8 cellular contexts compared by ENCODE assay signal in genomic region chr17:2094891-2095535, GRCh38. TPM values are rescaled to one million over a fixed set of nuclear protein-coding genes. Genes with fewer than 3 reads are reported as not detected.
DNase-seq lines count a peak whose midpoint lies in the region; ATAC-seq and TF ChIP-seq lines count a peak whose summit lies in the region.

No MANE protein-coding gene starts in this region.

- H3K36me3 ChIP-seq in Peyer's patch (no peaks in the 10 kb centered on the region), gastroesophageal sphincter (no peaks in the 10 kb centered on the region), psoas muscle (ENCODE audit: insufficient read depth in 1 of 2, low read depth in 1 of 2) (no peaks in the 10 kb centered on the region)
- no peaks in the 10 kb centered on the region for H3K36me3 ChIP-seq in CD8-positive, alpha-beta T cell (ENCODE audit: insufficient read depth, low read length)

- peaks cover 19% of the 10 kb centered on the region for H3K4me1 Mint-ChIP-seq in activated CD4-positive, alpha-beta memory T cell treated with anti-CD3 and anti-CD28 coated beads for 36 hours (ENCODE audit: low read depth)
- H3K4me1 Mint-ChIP-seq in CD8-positive, alpha-beta T cell (ENCODE audit: low read depth), result peaks cover 21% of the 10 kb centered on the region

- H3K36me3 Mint-ChIP-seq in activated CD4-positive, alpha-beta memory T cell treated with anti-CD3 and anti-CD28 coated beads for 36 hours, result no peaks in the 10 kb centered on the region
- H3K36me3 Mint-ChIP-seq in CD8-positive, alpha-beta T cell, result peaks cover 40% of the 10 kb centered on the region

- WGBS in gastroesophageal sphincter (ENCODE audit: low coverage in 1 of 2), 2 donors, result 59 to 75% methylated on average over 3 to 4 of the region's 12 CpGs
- 53 to 64% (median 55%) methylated on average over 12 of the region's 12 CpGs for WGBS in psoas muscle, 3 donors

- no peak for TF ChIP-seq POLR2A in Peyer's patch (IDR thresholded peaks at IDR 0.05)
- no peak for TF ChIP-seq POLR2A in gastroesophageal sphincter (IDR thresholded peaks at IDR 0.05)

- H3K9me3 Mint-ChIP-seq in activated CD4-positive, alpha-beta memory T cell treated with anti-CD3 and anti-CD28 coated beads for 36 hours, result no peaks in the 10 kb centered on the region
- no peaks in the 10 kb centered on the region for H3K9me3 Mint-ChIP-seq in CD8-positive, alpha-beta T cell

- H3K27ac Mint-ChIP-seq in activated CD4-positive, alpha-beta memory T cell treated with anti-CD3 and anti-CD28 coated beads for 36 hours, result no peak overlapping the region
- no peak overlapping the region for H3K27ac Mint-ChIP-seq in CD8-positive, alpha-beta T cell

- TF ChIP-seq EP300 in gastroesophageal sphincter (IDR thresholded peaks at IDR 0.05), result no peak

- POLR2A ChIA-PET in activated CD4-positive, alpha-beta memory T cell treated with anti-CD3 and anti-CD28 coated beads for 36 hours (lab: Charles Lee), result no interaction called here
- POLR2A ChIA-PET in CD8-positive, alpha-beta T cell (lab: Charles Lee), result interaction anchor here (0.5 kb wide), 1 partner anchor 238 kb away, joined by 3 read pairs; no protein-coding TSS in a partner anchor

- H3K27ac ChIP-seq in Peyer's patch (peak overlapping the region in 1 of 4 donors; percentile 41), gastroesophageal sphincter (peak overlapping the region in 3 of 4 donors; percentile 25 to 47 (median 39)), psoas muscle (peak overlapping the region; percentile 2)
- no peak overlapping the region for H3K27ac ChIP-seq in CD8-positive, alpha-beta T cell (ENCODE audit: low read depth, low read length)

- H3K27me3 ChIP-seq in Peyer's patch, result no peaks in the 10 kb centered on the region
- H3K27me3 ChIP-seq in gastroesophageal sphincter, result no peaks in the 10 kb centered on the region
- no peaks in the 10 kb centered on the region for H3K27me3 ChIP-seq in psoas muscle (ENCODE audit: insufficient read depth in 3 of 3, low read length in 2 of 3)
- no peaks in the 10 kb centered on the region for H3K27me3 ChIP-seq in CD8-positive, alpha-beta T cell (ENCODE audit: insufficient read depth, low read length)

- CTCF ChIA-PET in activated CD4-positive, alpha-beta memory T cell treated with anti-CD3 and anti-CD28 coated beads for 36 hours (lab: Charles Lee), result interaction anchor here (0.8 to 1.3 kb wide), 2 partner anchors 37 to 150 kb away, joined by 3 to 5 read pairs; no protein-coding TSS in a partner anchor
- CTCF ChIA-PET in CD8-positive, alpha-beta T cell (lab: Charles Lee), result interaction anchor here (0.9 to 1.0 kb wide), 3 partner anchors 11 to 46 kb away, joined by 3 to 4 read pairs (median 3); no protein-coding TSS in a partner anchor

- H3K9me3 ChIP-seq in Peyer's patch (no peaks in the 10 kb centered on the region), gastroesophageal sphincter (no peaks in the 10 kb centered on the region), psoas muscle (no peaks in the 10 kb centered on the region)
- H3K9me3 ChIP-seq in CD8-positive, alpha-beta T cell (ENCODE audit: low read length), result no peaks in the 10 kb centered on the region

- no peak overlapping the region for H3K4me3 ChIP-seq in Peyer's patch
- H3K4me3 ChIP-seq in gastroesophageal sphincter, result no peak overlapping the region
- no peak overlapping the region for H3K4me3 ChIP-seq in psoas muscle
- H3K4me3 ChIP-seq in CD8-positive, alpha-beta T cell (ENCODE audit: low read depth, low read length), result no peak overlapping the region

- DNase-seq in Peyer's patch, result peak in 1 of 3 donors; percentile 68
- DNase-seq in psoas muscle, result peak in 1 of 2 donors; percentile 75
- DNase-seq in activated CD4-positive, alpha-beta memory T cell treated with anti-CD3 and anti-CD28 coated beads for 36 hours, result no peak
- no peak for DNase-seq in CD8-positive, alpha-beta T cell
- no peak for DNase-seq in 8988T
- DNase-seq in NK-92 (lab: John Stamatoyannopoulos, UW; ENCODE audit: unreplicated experiment), result no peak

- H3K4me3 Mint-ChIP-seq in activated CD4-positive, alpha-beta memory T cell treated with anti-CD3 and anti-CD28 coated beads for 36 hours, result no peak overlapping the region
- H3K4me3 Mint-ChIP-seq in CD8-positive, alpha-beta T cell, result no peak overlapping the region

- peak; percentile 72 for TF ChIP-seq CTCF in GM12874 (IDR thresholded peaks at IDR 0.05; ENCODE audit: insufficient read depth, low read depth, low read length)
- TF ChIP-seq CTCF in Peyer's patch (IDR thresholded peaks at IDR 0.05), result peak in 5 of 6 experiments; percentile 7 to 62 (median 51)
- peak in 3 of 4 experiments; percentile 64 to 77 (median 70) for TF ChIP-seq CTCF in gastroesophageal sphincter (IDR thresholded peaks at IDR 0.05)
- TF ChIP-seq CTCF in psoas muscle (IDR thresholded peaks at IDR 0.05), result peak; percentile 57
- TF ChIP-seq CTCF in CD8-positive, alpha-beta T cell (IDR thresholded peaks at IDR 0.05), result no peak

- no peaks in the 10 kb centered on the region for H3K27me3 Mint-ChIP-seq in activated CD4-positive, alpha-beta memory T cell treated with anti-CD3 and anti-CD28 coated beads for 36 hours
- no peaks in the 10 kb centered on the region for H3K27me3 Mint-ChIP-seq in CD8-positive, alpha-beta T cell (ENCODE audit: low read depth)

- ATAC-seq in gastroesophageal sphincter, result peak; percentile 65
- peak; percentile 81 to 88 (median 86) for ATAC-seq in psoas muscle
- ATAC-seq in CD8-positive, alpha-beta T cell, result no peak

- H3K4me1 ChIP-seq in Peyer's patch (peaks cover 0 to 18% (median 2%) of the 10 kb centered on the region in 4 donors), gastroesophageal sphincter (peaks cover 0 to 28% (median 10%) of the 10 kb centered on the region in 3 donors), psoas muscle (peaks cover 6% of the 10 kb centered on the region)
- peaks cover 12% of the 10 kb centered on the region for H3K4me1 ChIP-seq in CD8-positive, alpha-beta T cell (ENCODE audit: insufficient read depth, low read length)

- intact Hi-C loops in psoas muscle (cut with DNase I), result loop anchor here (1.0 to 10.0 kb wide), 2 partner anchors 150 kb away; no protein-coding TSS in a partner anchor
- intact Hi-C loops in activated CD4-positive, alpha-beta memory T cell treated with anti-CD3 and anti-CD28 coated beads for 36 hours (cut with micrococcal nuclease), result no loop called here
- intact Hi-C loops in CD8-positive, alpha-beta T cell (cut with DNase I, micrococcal nuclease), result no loop called here

RNA-seq across cellular contexts. Expression of gene HIC1, which starts 40.1 kb away (rescaled TPM):
- total RNA-seq in Peyer's patch, result 10 to 100 TPM in 2 of 4 donors, 1 to 10 TPM in 2; 6.8 to 40.4 (median 12.8) TPM
- 10 to 100 TPM; 32.8 to 56.2 (median 41.6) TPM for total RNA-seq in gastroesophageal sphincter
- total RNA-seq in psoas muscle, result 10 to 100 TPM in 1 of 4 donors, 1 to 10 TPM in 3; 4.3 to 12.6 (median 9.4) TPM
- polyA plus RNA-seq in psoas muscle, result 1 to 10 TPM; 2.0 to 3.5 (median 2.1) TPM
- total RNA-seq in activated CD4-positive, alpha-beta memory T cell treated with anti-CD3 and anti-CD28 coated beads for 36 hours, result 10 to 100 TPM; 13.1 to 13.2 TPM
- 10 to 100 TPM; 12.1 to 13.0 TPM for total RNA-seq in CD8-positive, alpha-beta T cell

RNA-seq across cellular contexts. Expression of gene OVCA2, which starts 53.2 kb away (rescaled TPM):
- total RNA-seq in Peyer's patch (10 to 100 TPM; 32.4 to 49.0 (median 37.8) TPM), gastroesophageal sphincter (10 to 100 TPM; 19.6 to 40.3 (median 36.5) TPM), psoas muscle (10 to 100 TPM; 10.1 to 23.0 (median 15.2) TPM)
- polyA plus RNA-seq in psoas muscle, result 10 to 100 TPM; 29.2 to 66.1 (median 33.4) TPM
- total RNA-seq in activated CD4-positive, alpha-beta memory T cell treated with anti-CD3 and anti-CD28 coated beads for 36 hours, result 10 to 100 TPM; 31.7 to 34.8 TPM
- total RNA-seq in CD8-positive, alpha-beta T cell, result 10 to 100 TPM; 38.7 to 48.2 TPM

Comparison
In these comparisons a context has a peak if more than half of its experiments do, and no peak if none do; other contexts are left out.
1. intact Hi-C loops: an anchor here in psoas muscle (1.0 to 10.0 kb wide); none called in activated CD4-positive, alpha-beta memory T cell treated with anti-CD3 and anti-CD28 coated beads for 36 hours and CD8-positive, alpha-beta T cell.